In genomic region chr21:36155603-36156338, GRCh38 we compare ENCODE assay signal across 8 cellular contexts. TPM values are rescaled to one million over a fixed set of nuclear protein-coding genes. Genes with fewer than 3 reads are reported as not detected.
DNase-seq lines count a peak whose midpoint lies in the region; ATAC-seq lines count a peak whose summit lies in the region.

No MANE protein-coding gene starts in this region.

- H3K36me3 Mint-ChIP-seq in activated T-helper 2 cell treated with anti-CD3 and anti-CD28 coated beads, Interferon-gamma antibody, Interleukin-2, Interleukin-4, amounts not matched to agents 10 μg/mL and 5 μg/mL and 100 μg/mL, durations not matched to agents 14 hours and 24 hours and 36 hours (ENCODE audit: low read depth), result peaks cover 9% of the 10 kb centered on the region

- H3K27me3 Mint-ChIP-seq in activated T-helper 2 cell treated with anti-CD3 and anti-CD28 coated beads, Interferon-gamma antibody, Interleukin-2, Interleukin-4, amounts not matched to agents 10 μg/mL and 5 μg/mL and 100 μg/mL, durations not matched to agents 14 hours and 24 hours and 36 hours (ENCODE audit: low read depth), result no peaks in the 10 kb centered on the region
- no peaks in the 10 kb centered on the region for H3K27me3 Mint-ChIP-seq in stimulated activated naive CD8-positive, alpha-beta T cell treated with anti-CD3 and anti-CD28 coated beads, Interleukin-15, amount 100 ng/mL, for 72 hours

- DNase-seq in DMS153 (lab: John Stamatoyannopoulos, UW) (peak; percentile 53), HPDE6-E6E7 (ENCODE audit: extremely low spot score) (peak; percentile 67), iPS-NIHi11 (ENCODE audit: low spot score) (peak; percentile 42), NCI-H524 treated with DMSO at 0.1 percent for 48 hours (lab: John Stamatoyannopoulos, UW) (no peak), activated gamma-delta T cell (lab: John Stamatoyannopoulos, UW) (no peak)
- no peak for DNase-seq in activated T-helper 2 cell treated with anti-CD3 and anti-CD28 coated beads, Interferon-gamma antibody, Interleukin-2, Interleukin-4, amounts not matched to agents 10 μg/mL and 5 μg/mL and 100 μg/mL, durations not matched to agents 14 hours and 24 hours and 36 hours (ENCODE audit: low spot score)
- no peak for DNase-seq in stimulated activated naive CD8-positive, alpha-beta T cell treated with anti-CD3 and anti-CD28 coated beads, Interleukin-15, amount 100 ng/mL, for 72 hours

- intact Hi-C loops in activated T-helper 2 cell treated with anti-CD3 and anti-CD28 coated beads, Interferon-gamma antibody, Interleukin-2, Interleukin-4, amounts not matched to agents 10 μg/mL and 5 μg/mL and 100 μg/mL, durations not matched to agents 14 hours and 24 hours and 36 hours (cut with micrococcal nuclease), result loop anchor here (1.0 to 10.0 kb wide), 6 partner anchors 15 to 1209 kb away; partner anchors contain the start of genes CHAF1B, DYRK1A and MORC3

- H3K9me3 Mint-ChIP-seq in activated T-helper 2 cell treated with anti-CD3 and anti-CD28 coated beads, Interferon-gamma antibody, Interleukin-2, Interleukin-4, amounts not matched to agents 10 μg/mL and 5 μg/mL and 100 μg/mL, durations not matched to agents 14 hours and 24 hours and 36 hours, result no peaks in the 10 kb centered on the region
- H3K9me3 Mint-ChIP-seq in stimulated activated naive CD8-positive, alpha-beta T cell treated with anti-CD3 and anti-CD28 coated beads, Interleukin-15, amount 100 ng/mL, for 72 hours, result no peaks in the 10 kb centered on the region

- H3K27ac Mint-ChIP-seq in activated T-helper 2 cell treated with anti-CD3 and anti-CD28 coated beads, Interferon-gamma antibody, Interleukin-2, Interleukin-4, amounts not matched to agents 10 μg/mL and 5 μg/mL and 100 μg/mL, durations not matched to agents 14 hours and 24 hours and 36 hours, result no peak overlapping the region
- no peak overlapping the region for H3K27ac Mint-ChIP-seq in stimulated activated naive CD8-positive, alpha-beta T cell treated with anti-CD3 and anti-CD28 coated beads, Interleukin-15, amount 100 ng/mL, for 72 hours

- peaks cover 17% of the 10 kb centered on the region for H3K4me1 Mint-ChIP-seq in activated T-helper 2 cell treated with anti-CD3 and anti-CD28 coated beads, Interferon-gamma antibody, Interleukin-2, Interleukin-4, amounts not matched to agents 10 μg/mL and 5 μg/mL and 100 μg/mL, durations not matched to agents 14 hours and 24 hours and 36 hours (ENCODE audit: low read depth)
- peaks cover 23% of the 10 kb centered on the region for H3K4me1 Mint-ChIP-seq in stimulated activated naive CD8-positive, alpha-beta T cell treated with anti-CD3 and anti-CD28 coated beads, Interleukin-15, amount 100 ng/mL, for 72 hours

- peak; percentile 3 for ATAC-seq in stimulated activated naive CD8-positive, alpha-beta T cell treated with anti-CD3 and anti-CD28 coated beads, Interleukin-15, amount 100 ng/mL, for 72 hours
- ATAC-seq in activated CD4-positive, CD25-positive, alpha-beta regulatory T cell treated with anti-CD3 and anti-CD28 coated beads, Interleukin-2, amount 50 U/mL, for 24 hours, result no peak

- H3K4me3 Mint-ChIP-seq in activated T-helper 2 cell treated with anti-CD3 and anti-CD28 coated beads, Interferon-gamma antibody, Interleukin-2, Interleukin-4, amounts not matched to agents 10 μg/mL and 5 μg/mL and 100 μg/mL, durations not matched to agents 14 hours and 24 hours and 36 hours (ENCODE audit: low read depth), result peak overlapping the region; percentile 76
- peak overlapping the region; percentile 82 to 85 for H3K4me3 Mint-ChIP-seq in stimulated activated naive CD8-positive, alpha-beta T cell treated with anti-CD3 and anti-CD28 coated beads, Interleukin-15, amount 100 ng/mL, for 72 hours

RNA-seq across cellular contexts. Expression of gene DOP1B, which starts 0.9 kb away (rescaled TPM):
- total RNA-seq in activated T-helper 2 cell treated with anti-CD3 and anti-CD28 coated beads, Interferon-gamma antibody, Interleukin-2, Interleukin-4, amounts not matched to agents 10 μg/mL and 5 μg/mL and 100 μg/mL, durations not matched to agents 14 hours and 24 hours and 36 hours, result 14.6 and 16.0 TPM in 2 replicates

RNA-seq across cellular contexts. Expression of gene CBR3, which starts 20.9 kb away (rescaled TPM):
- total RNA-seq in activated T-helper 2 cell treated with anti-CD3 and anti-CD28 coated beads, Interferon-gamma antibody, Interleukin-2, Interleukin-4, amounts not matched to agents 10 μg/mL and 5 μg/mL and 100 μg/mL, durations not matched to agents 14 hours and 24 hours and 36 hours, result 23.2 and 25.8 TPM in 2 replicates

Comparison
In these comparisons a context has a peak if more than half of its experiments do, and no peak if none do; other contexts are left out.
1. DNase-seq: peak in DMS153 (single experiment), HPDE6-E6E7 (single experiment) and iPS-NIHi11 (single experiment); none in activated T-helper 2 cell treated with anti-CD3 and anti-CD28 coated beads, Interferon-gamma antibody, Interleukin-2, Interleukin-4, amounts not matched to agents 10 μg/mL and 5 μg/mL and 100 μg/mL, durations not matched to agents 14 hours and 24 hours and 36 hours (single experiment), stimulated activated naive CD8-positive, alpha-beta T cell treated with anti-CD3 and anti-CD28 coated beads, Interleukin-15, amount 100 ng/mL, for 72 hours (0 of 2), NCI-H524 treated with DMSO at 0.1 percent for 48 hours (single experiment) and activated gamma-delta T cell (single experiment).